In the genomic region with DNA sequence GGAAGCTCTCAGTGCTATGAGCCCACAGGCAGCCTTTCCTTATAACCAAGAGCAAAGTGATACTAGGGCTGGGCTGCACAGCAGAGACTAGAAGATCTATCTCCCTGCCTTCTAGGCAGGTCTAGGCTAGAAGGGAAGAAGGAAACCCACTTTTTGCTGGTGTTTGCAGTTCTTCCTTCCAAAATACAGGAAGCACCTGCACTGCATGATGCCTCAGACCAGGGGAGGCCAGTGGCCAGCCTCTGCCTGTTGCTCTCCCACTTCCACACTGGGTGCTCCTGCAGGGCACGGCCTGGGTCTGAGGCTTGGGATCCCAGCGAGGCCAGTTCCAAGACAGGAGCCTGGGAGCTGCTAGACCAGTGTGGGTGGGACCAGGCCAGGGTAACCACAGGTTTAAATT, we compare ENCODE assay signal across 1 cellular context.
TF ChIP-seq lines count a peak whose summit lies in the region.

No MANE protein-coding gene starts in this region.

TF ChIP-seq in HepG2, 621 proteins besides CTCF, POLR2A, EP300 and RAD21:
- TF ChIP-seq ZNF761 (CRISPR knock-in tag; conservative IDR thresholded peaks at IDR 0.05) (no peak), LCORL (IDR thresholded peaks at IDR 0.05) (no peak), LCORL (CRISPR knock-in tag; IDR thresholded peaks at IDR 0.05) (no peak), ZNF280D (CRISPR knock-in tag; IDR thresholded peaks at IDR 0.05) (no peak), ISX (CRISPR knock-in tag; conservative IDR thresholded peaks at IDR 0.05) (no peak), ZNF160 (CRISPR knock-in tag; IDR thresholded peaks at IDR 0.05) (no peak), ZNF501 (CRISPR knock-in tag; IDR thresholded peaks at IDR 0.05) (no peak), ZNF569 (CRISPR knock-in tag; IDR thresholded peaks at IDR 0.05; ENCODE audit: borderline replicate concordance) (no peak), ZNF589 (CRISPR knock-in tag; conservative IDR thresholded peaks at IDR 0.05) (no peak), ZNF614 (CRISPR knock-in tag; IDR thresholded peaks at IDR 0.05; ENCODE audit: borderline replicate concordance) (no peak), U2AF1 (optimal IDR thresholded peaks at IDR 0.05; ENCODE audit: low read depth, low read length) (no peak), DRAP1 (CRISPR knock-in tag; IDR thresholded peaks at IDR 0.05) (no peak), MIER2 (CRISPR knock-in tag; IDR thresholded peaks at IDR 0.05) (no peak)
- TF ChIP-seq, protein P1, sequence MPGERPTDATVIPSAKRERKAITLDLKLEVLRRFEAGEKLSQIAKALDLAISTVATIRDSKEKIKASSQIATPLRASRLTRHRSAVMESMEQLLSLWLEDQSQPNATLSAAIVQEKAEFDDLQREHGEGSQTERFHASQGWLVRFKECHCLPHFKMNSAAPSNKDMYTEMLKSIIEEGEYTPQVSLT (CRISPR knock-in tag; IDR thresholded peaks at IDR 0.05; ENCODE audit: borderline replicate concordance, low read depth) = no peak
- TF ChIP-seq, protein P2, sequence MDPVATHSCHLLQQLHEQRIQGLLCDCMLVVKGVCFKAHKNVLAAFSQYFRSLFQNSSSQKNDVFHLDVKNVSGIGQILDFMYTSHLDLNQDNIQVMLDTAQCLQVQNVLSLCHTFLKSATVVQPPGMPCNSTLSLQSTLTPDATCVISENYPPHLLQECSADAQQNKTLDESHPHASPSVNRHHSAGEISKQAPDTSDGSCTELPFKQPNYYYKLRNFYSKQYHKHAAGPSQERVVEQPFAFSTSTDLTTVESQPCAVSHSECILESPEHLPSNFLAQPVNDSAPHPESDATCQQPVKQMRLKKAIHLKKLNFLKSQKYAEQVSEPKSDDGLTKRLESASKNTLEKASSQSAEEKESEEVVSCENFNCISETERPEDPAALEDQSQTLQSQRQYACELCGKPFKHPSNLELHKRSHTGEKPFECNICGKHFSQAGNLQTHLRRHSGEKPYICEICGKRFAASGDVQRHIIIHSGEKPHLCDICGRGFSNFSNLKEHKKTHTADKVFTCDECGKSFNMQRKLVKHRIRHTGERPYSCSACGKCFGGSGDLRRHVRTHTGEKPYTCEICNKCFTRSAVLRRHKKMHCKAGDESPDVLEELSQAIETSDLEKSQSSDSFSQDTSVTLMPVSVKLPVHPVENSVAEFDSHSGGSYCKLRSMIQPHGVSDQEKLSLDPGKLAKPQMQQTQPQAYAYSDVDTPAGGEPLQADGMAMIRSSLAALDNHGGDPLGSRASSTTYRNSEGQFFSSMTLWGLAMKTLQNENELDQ (CRISPR knock-in tag; IDR thresholded peaks at IDR 0.05; ENCODE audit: borderline replicate concordance) = no peak
